8 cellular contexts compared by ENCODE assay signal in genomic region chr1:40531381-40532061, GRCh38. TPM values are rescaled to one million over a fixed set of nuclear protein-coding genes. Genes with fewer than 3 reads are reported as not detected.
DNase-seq lines count a peak whose midpoint lies in the region; ATAC-seq and TF ChIP-seq lines count a peak whose summit lies in the region.

Gene ZNF684 (plus strand): TSS chr1:40531637. CDS start chr1:40533167, 1,530 bp downstream.

- H3K4me1 ChIP-seq in DOHH2 (ENCODE audit: control insufficient read depth, low read length) (peaks cover 20% of the 10 kb centered on the region), GM23248 (ENCODE audit: insufficient read depth) (0 out of 2 replicates have a peak, but pooled peaks cover 11% of the 10 kb centered on the region)

- H3K4me3 Mint-ChIP-seq in natural killer cell = peak within 1 kb of the TSS; percentile 98

- peaks cover 12% of the 10 kb centered on the region for H3K79me2 ChIP-seq in DOHH2 (ENCODE audit: control insufficient read depth, low read length)
- H3K79me2 ChIP-seq in GM23248 (ENCODE audit: insufficient read depth) = no peaks in the 10 kb centered on the region

- peak within 1 kb of the TSS; percentile 82 for H3K9ac ChIP-seq in GM23248

- WGBS in GM23248 (ENCODE audit: low coverage in 1 of 2, low lambda C conversion rate in 2 of 2, missing lambda C conversion rate in 2 of 2), 2 experiments = 1% methylated on average over 35 of the region's 35 CpGs

- H3K27ac Mint-ChIP-seq in natural killer cell = peak within 1 kb of the TSS; percentile 92 to 98

- H3K9me2 ChIP-seq in DOHH2 (replicated peaks; ENCODE audit: control insufficient read depth, low read length) (no peaks in the 10 kb centered on the region), GM23248 (ENCODE audit: insufficient read depth) (no peaks in the 10 kb centered on the region)

- peaks cover 4% of the 10 kb centered on the region for H3F3A ChIP-seq in DOHH2 (ENCODE audit: control insufficient read depth, insufficient read depth)
- peaks cover 15% of the 10 kb centered on the region for H3F3A ChIP-seq in GM23248 (ENCODE audit: insufficient read depth)

- no peaks in the 10 kb centered on the region; the same call in 1 of the 2 replicates for H3K9me3 ChIP-seq in DOHH2 (ENCODE audit: control insufficient read depth, insufficient read depth, low read length)
- no peaks in the 10 kb centered on the region for H3K9me3 ChIP-seq in GM23248 (ENCODE audit: low read depth)

- H4K20me1 ChIP-seq in DOHH2 (ENCODE audit: control insufficient read depth, insufficient read depth, low read depth, low read length) (no peaks in the 10 kb centered on the region), GM23248 (ENCODE audit: insufficient read depth) (no peaks in the 10 kb centered on the region)

- H3K4me1 Mint-ChIP-seq in natural killer cell = peaks cover 26% of the 10 kb centered on the region in 2 donors

- H3K27me3 Mint-ChIP-seq in natural killer cell (ENCODE audit: low read depth in 2 of 2) = peaks cover 13 to 34% of the 10 kb centered on the region in 2 donors

- intact Hi-C loops in natural killer cell (cut with micrococcal nuclease) = loop anchor here (1.0 to 2.0 kb wide), 2 partner anchors 23 to 54 kb away; partner anchors contain the start of genes EXO5 and ZFP69

- peak within 1 kb of the TSS; percentile 85 for H3K4me2 ChIP-seq in DOHH2 (ENCODE audit: low read length)
- H3K4me2 ChIP-seq in GM23248 (ENCODE audit: unreplicated experiment) = peak within 1 kb of the TSS; percentile 98

- peak; percentile 96 to 98 (median 96) for ATAC-seq in natural killer cell

- H2AFZ ChIP-seq in GM23248 = peak within 1 kb of the TSS; percentile 100

- in situ Hi-C loops in GM23248 (cut with MboI) = no loop called here

- DNase-seq in GM23248 (peak; percentile 96), Kasumi-1 (lab: John Stamatoyannopoulos, UW) (peak; percentile 98), RKO (ENCODE audit: low spot score) (peak; percentile 99), fibroblast of mammary gland (ENCODE audit: low read depth) (peak; percentile 92), natural killer cell (peak; percentile 69)
- peak; percentile 69 to 75 for DNase-seq in activated T-helper 1 cell treated with anti-CD3 and anti-CD28 coated beads, Interleukin-2, amount 50 U/mL, for 16 hours (ENCODE audit: low read depth in 1 of 2, low spot score in 1 of 2)
- peak; percentile 64 to 85 (median 78) for DNase-seq in stimulated activated naive CD4-positive, alpha-beta T cell (lab: John Stamatoyannopoulos, UW)

- H3K36me3 Mint-ChIP-seq in natural killer cell = peaks cover 8% of the 10 kb centered on the region

- peaks cover 4 to 5% of the 10 kb centered on the region in 2 donors for H3K9me3 Mint-ChIP-seq in natural killer cell

- peak within 1 kb of the TSS; percentile 84 for H3K4me3 ChIP-seq in DOHH2 (ENCODE audit: low read length)
- peak within 1 kb of the TSS; percentile 98 for H3K4me3 ChIP-seq in GM23248
- peak within 1 kb of the TSS; percentile 91 for H3K4me3 ChIP-seq in fibroblast of mammary gland (ENCODE audit: control insufficient read depth, low read depth, low read length)

- H3K27me3 ChIP-seq in DOHH2 (ENCODE audit: control insufficient read depth, low read length) (no peaks in the 10 kb centered on the region), GM23248 (replicated peaks; ENCODE audit: insufficient read depth) (no peaks in the 10 kb centered on the region)

- H3K36me3 ChIP-seq in DOHH2 (ENCODE audit: control insufficient read depth, low read length) (peaks cover 17% of the 10 kb centered on the region), GM23248 (ENCODE audit: low read depth) (no peaks in the 10 kb centered on the region)

- no peak for TF ChIP-seq CTCF in DOHH2 (IDR thresholded peaks at IDR 0.05; ENCODE audit: low read depth, low read length, poor library complexity, severe bottlenecking)
- TF ChIP-seq CTCF in fibroblast of mammary gland (conservative IDR thresholded peaks at IDR 0.05; ENCODE audit: control insufficient read depth, insufficient read depth, low read depth, low read length) = no peak
- no peak for TF ChIP-seq CTCF in natural killer cell (IDR thresholded peaks at IDR 0.05)

- peak within 1 kb of the TSS; percentile 29; the same call in 1 of the 2 replicates for H3K27ac ChIP-seq in DOHH2 (ENCODE audit: low read depth, low read length)
- peak within 1 kb of the TSS; percentile 88 for H3K27ac ChIP-seq in GM23248

RNA-seq across cellular contexts. Expression of gene ZNF684, which starts in this region (rescaled TPM):
- 6.2 and 9.1 TPM in 2 replicates for total RNA-seq in GM23248 (2014; rRNA removed; shearing (Covaris generic))
- 2.8 and 3.3 TPM in 2 replicates for polyA plus RNA-seq in GM23248 (2016; fragmentation: Nextera tagmentation; extraction: Ambion mirVana)
- total RNA-seq in natural killer cell = 1 to 10 TPM; 5.5 to 9.7 (median 5.7) TPM

Comparison
In these comparisons a context has a peak if more than half of its experiments do, and no peak if none do; other contexts are left out.
1. Peak in every context shown above with its lines: DNase-seq, ATAC-seq, H3K4me3 ChIP-seq and H3K27ac ChIP-seq.